ENCODE assay signal across 19 cellular contexts in genomic region chr14:36485773-36486172, GRCh38. TPM values are rescaled to one million over a fixed set of nuclear protein-coding genes. Genes with fewer than 3 reads are reported as not detected.
"Had no signal": no experiment of that assay in that cellular context is flagged by ENCODE, and none has a peak within 500 bp of the region (broad histone marks: within the 10 kb centered on the region; RNA-seq: fewer than 3 reads in every experiment).

No MANE protein-coding gene starts in this region.

- H3K27ac Mint-ChIP-seq: activated CD4-positive, alpha-beta T cell treated with anti-CD3 and anti-CD28 coated beads, Interleukin-2, amount 10 ng/mL, durations not matched to agents 24 days and 14 days; activated CD8-positive, alpha-beta T cell treated with anti-CD3 and anti-CD28 coated beads, Interleukin-2, amount 10 ng/mL, durations not matched to agents 7 days and 5 days; activated naive CD4-positive, alpha-beta T cell treated with anti-CD3 and anti-CD28 coated beads for 36 hours; activated T-cell treated with anti-CD3 and anti-CD28 coated beads, Interleukin-2, amount 50 U/mL, for 24 hours; mesothelial cell of epicardium; natural killer cell treated with Interleukin-12 subunit alpha and Interleukin-12 subunit beta and Interleukin-15 and Interleukin-18, amount 100 ng/mL, for 72 hours; stimulated activated memory B cell treated with anti-CD40 and anti-IgM and Interleukin-4, amounts not matched to agents 10 μg/mL and 1 μg/mL and 100 μg/mL, for 72 hours had no signal

- H3K9me3 Mint-ChIP-seq: activated CD4-positive, alpha-beta T cell treated with anti-CD3 and anti-CD28 coated beads, Interleukin-2, amount 10 ng/mL, durations not matched to agents 24 days and 14 days; activated naive CD4-positive, alpha-beta T cell treated with anti-CD3 and anti-CD28 coated beads for 36 hours; activated T-cell treated with anti-CD3 and anti-CD28 coated beads, Interleukin-2, amount 50 U/mL, for 24 hours; mesothelial cell of epicardium; stimulated activated memory B cell treated with anti-CD40 and anti-IgM and Interleukin-4, amounts not matched to agents 10 μg/mL and 1 μg/mL and 100 μg/mL, for 72 hours had no signal

- DNase-seq: activated CD4-positive, alpha-beta T cell treated with anti-CD3 and anti-CD28 coated beads, Interleukin-2, amount 10 ng/mL, durations not matched to agents 24 days and 14 days; activated CD8-positive, alpha-beta T cell treated with anti-CD3 and anti-CD28 coated beads, Interleukin-2, amount 10 ng/mL, durations not matched to agents 7 days and 5 days; activated naive CD4-positive, alpha-beta T cell treated with anti-CD3 and anti-CD28 coated beads for 36 hours; activated T-cell treated with anti-CD3 and anti-CD28 coated beads, Interleukin-2, amount 50 U/mL, for 24 hours; aorta; cortex of kidney; heart right ventricle; left lung; spleen; stimulated activated CD4-positive, alpha-beta T cell treated with anti-CD3 and anti-CD28 coated beads, Interleukin-4, amount 100 ng/mL, for 4 hours had no signal

- H3K36me3 Mint-ChIP-seq: mesothelial cell of epicardium; natural killer cell treated with Interleukin-12 subunit alpha and Interleukin-12 subunit beta and Interleukin-15 and Interleukin-18, amount 100 ng/mL, for 72 hours; stimulated activated memory B cell treated with anti-CD40 and anti-IgM and Interleukin-4, amounts not matched to agents 10 μg/mL and 1 μg/mL and 100 μg/mL, for 72 hours had no signal

- ATAC-seq: activated CD8-positive, alpha-beta T cell treated with anti-CD3 and anti-CD28 coated beads, Interleukin-2, amount 10 ng/mL, durations not matched to agents 7 days and 5 days; gastroesophageal sphincter; heart right ventricle; left lung; natural killer cell treated with Interleukin-12 subunit alpha and Interleukin-12 subunit beta and Interleukin-15 and Interleukin-18, amount 100 ng/mL, for 72 hours; stimulated activated memory B cell treated with anti-CD40 and anti-IgM and Interleukin-4, amounts not matched to agents 10 μg/mL and 1 μg/mL and 100 μg/mL, for 72 hours had no signal

- H3K4me1 Mint-ChIP-seq: activated CD4-positive, alpha-beta T cell treated with anti-CD3 and anti-CD28 coated beads, Interleukin-2, amount 10 ng/mL, durations not matched to agents 24 days and 14 days; mesothelial cell of epicardium; stimulated activated memory B cell treated with anti-CD40 and anti-IgM and Interleukin-4, amounts not matched to agents 10 μg/mL and 1 μg/mL and 100 μg/mL, for 72 hours had no signal

- H3K4me3 Mint-ChIP-seq: activated CD4-positive, alpha-beta T cell treated with anti-CD3 and anti-CD28 coated beads, Interleukin-2, amount 10 ng/mL, durations not matched to agents 24 days and 14 days; activated CD8-positive, alpha-beta T cell treated with anti-CD3 and anti-CD28 coated beads, Interleukin-2, amount 10 ng/mL, durations not matched to agents 7 days and 5 days; activated naive CD4-positive, alpha-beta T cell treated with anti-CD3 and anti-CD28 coated beads for 36 hours; activated T-cell treated with anti-CD3 and anti-CD28 coated beads, Interleukin-2, amount 50 U/mL, for 24 hours; mesothelial cell of epicardium; natural killer cell treated with Interleukin-12 subunit alpha and Interleukin-12 subunit beta and Interleukin-15 and Interleukin-18, amount 100 ng/mL, for 72 hours; stimulated activated memory B cell treated with anti-CD40 and anti-IgM and Interleukin-4, amounts not matched to agents 10 μg/mL and 1 μg/mL and 100 μg/mL, for 72 hours had no signal

RNA-seq across cellular contexts. Expression of gene NKX2-1, which starts 34.3 kb away (rescaled TPM):
- total RNA-seq: activated CD4-positive, alpha-beta T cell treated with anti-CD3 and anti-CD28 coated beads, Interleukin-2, amount 10 ng/mL, durations not matched to agents 24 days and 14 days; activated CD8-positive, alpha-beta T cell treated with anti-CD3 and anti-CD28 coated beads, Interleukin-2, amount 10 ng/mL, durations not matched to agents 7 days and 5 days; activated naive CD4-positive, alpha-beta T cell treated with anti-CD3 and anti-CD28 coated beads for 36 hours; aorta; breast epithelium; gastroesophageal sphincter; heart right ventricle; kidney epithelial cell; lung microvascular endothelial cell; mesothelial cell of epicardium; natural killer cell treated with Interleukin-12 subunit alpha and Interleukin-12 subunit beta and Interleukin-15 and Interleukin-18, amount 100 ng/mL, for 72 hours; spleen; thoracic aorta; ureter had no signal
